ENCODE assay signal across 8 cellular contexts in genomic region chr3:54870423-54870822, GRCh38. TPM values are rescaled to one million over a fixed set of nuclear protein-coding genes. Genes with fewer than 3 reads are reported as not detected.
DNase-seq lines count a peak whose midpoint lies in the region; ATAC-seq and TF ChIP-seq lines count a peak whose summit lies in the region.

No MANE protein-coding gene starts in this region.

- H3K4me1 ChIP-seq in PC-9 (replicated peaks; ENCODE audit: insufficient read depth) (peaks cover 17% of the 10 kb centered on the region), ovary (ENCODE audit: insufficient read depth) (peaks cover 2% of the 10 kb centered on the region)

- H3K4me3 ChIP-seq in PC-9 (no peak overlapping the region), fibroblast of mammary gland (ENCODE audit: control insufficient read depth, low read depth, low read length) (no peak overlapping the region), ovary (no peak overlapping the region)

- H3K9me3 ChIP-seq in PC-9 (ENCODE audit: insufficient read depth, low read depth) (no peaks in the 10 kb centered on the region; the same call in 1 of the 2 replicates), ovary (no peaks in the 10 kb centered on the region)

- no peak for TF ChIP-seq EP300 in ovary (IDR thresholded peaks at IDR 0.05)

- no peaks in the 10 kb centered on the region for H3K4me1 Mint-ChIP-seq in activated CD4-positive, alpha-beta T cell treated with anti-CD3 and anti-CD28 coated beads for 36 hours

- no peaks in the 10 kb centered on the region for H3K27me3 Mint-ChIP-seq in activated CD4-positive, alpha-beta T cell treated with anti-CD3 and anti-CD28 coated beads for 36 hours

- no peaks in the 10 kb centered on the region for H3K9me3 Mint-ChIP-seq in activated CD4-positive, alpha-beta T cell treated with anti-CD3 and anti-CD28 coated beads for 36 hours (ENCODE audit: low read depth)

- no peaks in the 10 kb centered on the region; the same call in 1 of the 2 replicates for H3F3A ChIP-seq in PC-9 (ENCODE audit: insufficient read depth, low read depth)

- TF ChIP-seq CTCF in PC-9 (conservative IDR thresholded peaks at IDR 0.05) (peak; percentile 68), fibroblast of mammary gland (conservative IDR thresholded peaks at IDR 0.05; ENCODE audit: control insufficient read depth, insufficient read depth, low read depth, low read length) (peak; percentile 88), ovary (IDR thresholded peaks at IDR 0.05) (peak in 2 of 3 donors; percentile 42 to 50)

- CTCF ChIA-PET in HEK293T (lab: Yijun Ruan, JAX) (interaction anchor here (0.6 kb wide), 1 partner anchor 575 kb away, joined by 3 read pairs; no protein-coding TSS in a partner anchor), PC-9 (lab: Charles Lee) (interaction anchor here (0.6 kb wide), 1 partner anchor 76 kb away, joined by 3 read pairs; no protein-coding TSS in a partner anchor)
- CTCF ChIA-PET in activated CD4-positive, alpha-beta T cell treated with anti-CD3 and anti-CD28 coated beads for 36 hours (lab: Charles Lee): interaction anchor here (0.6 kb wide), 1 partner anchor 169 kb away, joined by 3 read pairs; no protein-coding TSS in a partner anchor

- H3K36me3 Mint-ChIP-seq in activated CD4-positive, alpha-beta T cell treated with anti-CD3 and anti-CD28 coated beads for 36 hours (ENCODE audit: low read depth): no peaks in the 10 kb centered on the region

- 0 out of 2 replicates have a peak overlapping the region, but pooled peaks have one; percentile 58 for H2AFZ ChIP-seq in PC-9

- H3K79me2 ChIP-seq in PC-9 (ENCODE audit: low read depth): no peaks in the 10 kb centered on the region

- no peaks in the 10 kb centered on the region for H3K27me3 ChIP-seq in PC-9 (ENCODE audit: insufficient read depth, low read depth)
- no peaks in the 10 kb centered on the region for H3K27me3 ChIP-seq in ovary

- no peak overlapping the region for H3K27ac Mint-ChIP-seq in activated CD4-positive, alpha-beta T cell treated with anti-CD3 and anti-CD28 coated beads for 36 hours

- POLR2A ChIA-PET in HEK293T (lab: Yijun Ruan, JAX): no interaction called here
- POLR2A ChIA-PET in PC-9 (lab: Charles Lee; ENCODE audit: unreplicated experiment): interaction anchor here (0.6 kb wide), 1 partner anchor 722 kb away, joined by 5 read pairs; no protein-coding TSS in a partner anchor
- POLR2A ChIA-PET in activated CD4-positive, alpha-beta T cell treated with anti-CD3 and anti-CD28 coated beads for 36 hours (lab: Charles Lee): no interaction called here

- H3K4me2 ChIP-seq in PC-9: no peak overlapping the region

- no TSS peak for BruUV-seq in PC-9 (replicated peaks; lab: Mats Ljungman, UMichigan)

- TF ChIP-seq POLR2A in ovary (IDR thresholded peaks at IDR 0.05): no peak

- no peak overlapping the region for H3K4me3 Mint-ChIP-seq in activated CD4-positive, alpha-beta T cell treated with anti-CD3 and anti-CD28 coated beads for 36 hours

- no peak overlapping the region; the same call in 1 of the 2 replicates for H3K27ac ChIP-seq in PC-9
- no peak overlapping the region for H3K27ac ChIP-seq in ovary

- WGBS in ovary, 3 donors: 25 to 31% (median 26%) methylated on average over 7 of the region's 7 CpGs

- intact Hi-C loops in PC-9 (cut with micrococcal nuclease; ENCODE audit: unreplicated experiment): loop anchor here (1.0 to 5.0 kb wide), 8 partner anchors 82 to 1027 kb away; partner anchors contain the start of gene WNT5A
- intact Hi-C loops in ovary (cut with DNase I): loop anchor here in 1 of 4 donors (10.0 kb wide), 1 partner anchor 294 kb away; no protein-coding TSS in a partner anchor
- intact Hi-C loops in activated CD4-positive, alpha-beta T cell treated with anti-CD3 and anti-CD28 coated beads for 36 hours (cut with DNase I, micrococcal nuclease): no loop called here

- no peaks in the 10 kb centered on the region for H3K36me3 ChIP-seq in PC-9 (ENCODE audit: low read depth)
- H3K36me3 ChIP-seq in ovary: no peaks in the 10 kb centered on the region

- no peaks in the 10 kb centered on the region for H4K20me1 ChIP-seq in PC-9 (ENCODE audit: insufficient read depth)

- DNase-seq in HEK293T (ENCODE audit: extremely low spot score): peak; percentile 45
- DNase-seq in PC-9: peak; percentile 48 to 72
- DNase-seq in fibroblast of mammary gland (ENCODE audit: low read depth): peak; percentile 98
- DNase-seq in ovary: peak in 2 of 5 donors; percentile 22 to 30
- DNase-seq in activated CD4-positive, alpha-beta T cell treated with anti-CD3 and anti-CD28 coated beads for 48 hours: no peak
- DNase-seq in activated CD4-positive, alpha-beta T cell treated with anti-CD3 and anti-CD28 coated beads for 36 hours: no peak
- no peak for DNase-seq in stimulated activated CD4-positive, alpha-beta T cell treated with anti-CD3 and anti-CD28 coated beads, Interleukin-4, amount 100 ng/mL, for 4 hours

- no peaks in the 10 kb centered on the region for H3K9me2 ChIP-seq in PC-9 (ENCODE audit: insufficient read depth)

- ATAC-seq in activated CD4-positive, alpha-beta T cell treated with anti-CD3 and anti-CD28 coated beads for 36 hours: no peak
- no peak for ATAC-seq in GM18858 (IDR thresholded peaks at IDR 0.05; ENCODE audit: unreplicated experiment)

TF ChIP-seq in HEK293T, 16 proteins besides CTCF, POLR2A, EP300 and RAD21:
- no peak for TF ChIP-seq FOXA1 (IDR thresholded peaks at IDR 0.05)
- TF ChIP-seq ELF4 (IDR thresholded peaks at IDR 0.05): no peak

RNA-seq across cellular contexts. Expression of gene LRTM1, which starts 57.4 kb away (rescaled TPM):
- total RNA-seq in PC-9 (2021) (not detected in 2 replicates), ovary (not detected)
- not detected for polyA plus RNA-seq in ovary
- not detected for total RNA-seq in activated CD4-positive, alpha-beta T cell treated with anti-CD3 and anti-CD28 coated beads for 36 hours

Comparison
In these comparisons a context has a peak if more than half of its experiments do, and no peak if none do; other contexts are left out.
1. DNase-seq: peak in HEK293T (single experiment), PC-9 (2 of 2) and fibroblast of mammary gland (single experiment); none in activated CD4-positive, alpha-beta T cell treated with anti-CD3 and anti-CD28 coated beads for 48 hours (single experiment), activated CD4-positive, alpha-beta T cell treated with anti-CD3 and anti-CD28 coated beads for 36 hours (single experiment) and stimulated activated CD4-positive, alpha-beta T cell treated with anti-CD3 and anti-CD28 coated beads, Interleukin-4, amount 100 ng/mL, for 4 hours (0 of 2).
2. Peak in every context shown above with its lines, with median percentiles within 50 percentile points of each other: CTCF ChIP-seq.